In genomic region chr20:63952210-63952535, GRCh38 we compare ENCODE assay signal across 16 cellular contexts. TPM values are rescaled to one million over a fixed set of nuclear protein-coding genes. Genes with fewer than 3 reads are reported as not detected.
DNase-seq lines count a peak whose midpoint lies in the region; ATAC-seq and TF ChIP-seq lines count a peak whose summit lies in the region.
"Had no signal": no experiment of that assay in that cellular context is flagged by ENCODE, and none has a peak within 500 bp of the region (broad histone marks: within the 10 kb centered on the region; RNA-seq: fewer than 3 reads in every experiment).

No MANE protein-coding gene starts in this region.

- H3K36me3 ChIP-seq in adrenal gland (replicated peaks in 1 of 2) (no peaks in the 10 kb centered on the region), skeletal muscle tissue (ENCODE audit: control insufficient read depth in 3 of 3, insufficient read depth in 3 of 3, low read length in 3 of 3) (peaks cover 0 to 10% (median 4%) of the 10 kb centered on the region in 3 donors), Caco-2 (ENCODE audit: control insufficient read depth, insufficient read depth, low read length) (peaks cover 5% of the 10 kb centered on the region)

- no peak overlapping the region for H3K27ac Mint-ChIP-seq in activated naive CD4-positive, alpha-beta T cell treated with anti-CD3 and anti-CD28 coated beads, Interleukin-2, amount 50 U/mL, for 72 hours
- H3K27ac Mint-ChIP-seq in Caco-2 (ENCODE audit: unreplicated experiment): no peak overlapping the region
- H3K27ac Mint-ChIP-seq: activated CD4-positive, alpha-beta memory T cell treated with anti-CD3 and anti-CD28 coated beads for 36 hours; activated T-helper 1 cell treated with anti-CD3 and anti-CD28 coated beads, Interleukin-12 subunit alpha, Interleukin-12 subunit beta, Interleukin-2, Interleukin-4 antibody, amounts not matched to agents 30 ng/mL and 10 ng/mL and 1 ng/mL, durations not matched to agents 14 hours and 24 hours and 36 hours had no signal

- H3K4me3 Mint-ChIP-seq in Caco-2 (ENCODE audit: unreplicated experiment): no peak overlapping the region
- H3K4me3 Mint-ChIP-seq: activated CD4-positive, alpha-beta memory T cell treated with anti-CD3 and anti-CD28 coated beads for 36 hours; activated T-helper 1 cell treated with anti-CD3 and anti-CD28 coated beads, Interleukin-12 subunit alpha, Interleukin-12 subunit beta, Interleukin-2, Interleukin-4 antibody, amounts not matched to agents 30 ng/mL and 10 ng/mL and 1 ng/mL, durations not matched to agents 14 hours and 24 hours and 36 hours had no signal

- H3K27me3 Mint-ChIP-seq in Caco-2 (ENCODE audit: insufficient read depth, unreplicated experiment): peaks cover 3% of the 10 kb centered on the region
- H3K27me3 Mint-ChIP-seq: activated CD4-positive, alpha-beta memory T cell treated with anti-CD3 and anti-CD28 coated beads for 36 hours had no signal

- no peak for TF ChIP-seq POLR2A in adrenal gland (IDR thresholded peaks at IDR 0.05)

- CTCF ChIA-PET in Caco-2 (lab: Charles Lee): interaction anchor here (0.7 kb wide), 1 partner anchor 28 kb away, joined by 3 read pairs; the partner anchor contains the start of gene PRPF6

- intact Hi-C loops in adrenal gland (cut with DNase I): no loop called here
- intact Hi-C loops in posterior cingulate gyrus (cut with DNase I): no loop called here
- intact Hi-C loops in Caco-2 (cut with micrococcal nuclease; ENCODE audit: unreplicated experiment): no loop called here

- peak overlapping the region; percentile 36 to 99 (median 90) for H3K9ac ChIP-seq in skeletal muscle tissue (ENCODE audit: low read depth in 1 of 3, low read length in 3 of 3)

- H3K4me3 ChIP-seq in adrenal gland: no peak overlapping the region
- H3K4me3 ChIP-seq in skeletal muscle tissue (ENCODE audit: low read length in 3 of 3): peak overlapping the region in 2 of 3 donors; percentile 58 to 79
- H3K4me3 ChIP-seq in Caco-2 (ENCODE audit: low read depth, low read length): no peak overlapping the region
- H3K4me3 ChIP-seq: HAP-1, MG63 had no signal

- DNase-seq in adrenal gland (no peak), posterior cingulate gyrus (no peak), Caco-2 (no peak)
- no peak for DNase-seq in activated naive CD4-positive, alpha-beta T cell treated with anti-CD3 and anti-CD28 coated beads, Interleukin-2, amount 50 U/mL, for 72 hours (ENCODE audit: low spot score in 2 of 2)
- no peak for DNase-seq in activated naive CD4-positive, alpha-beta T cell treated with Interleukin-2 at 50 U/mL for 16 hours
- DNase-seq: ACHN; activated CD4-positive, alpha-beta memory T cell treated with anti-CD3 and anti-CD28 coated beads for 36 hours; head of caudate nucleus; MG63; NCI-H2081; PC-3 had no signal

- no TSS peak for BruUV-seq in Caco-2 (replicated peaks; lab: Mats Ljungman, UMichigan)

- H3K9me3 ChIP-seq in adrenal gland (replicated peaks in 1 of 3) (no peaks in the 10 kb centered on the region), skeletal muscle tissue (ENCODE audit: control insufficient read depth in 3 of 3, low read length in 3 of 3) (no peaks in the 10 kb centered on the region), Caco-2 (no peaks in the 10 kb centered on the region)
- H3K9me3 ChIP-seq: HAP-1 had no signal

- ATAC-seq in activated naive CD4-positive, alpha-beta T cell treated with anti-CD3 and anti-CD28 coated beads, Interleukin-2, amount 50 U/mL, for 72 hours: no peak
- ATAC-seq: PC-3 had no signal

- H3K4me1 ChIP-seq in adrenal gland (replicated peaks in 1 of 2) (peaks cover 48 to 77% of the 10 kb centered on the region in 2 donors), skeletal muscle tissue (ENCODE audit: control insufficient read depth in 3 of 3, insufficient read depth in 3 of 3, low read length in 3 of 3) (peaks cover 77 to 89% (median 81%) of the 10 kb centered on the region in 3 donors), Caco-2 (peaks cover 18% of the 10 kb centered on the region)

- H3K4me1 Mint-ChIP-seq in Caco-2 (ENCODE audit: low read depth, unreplicated experiment): peaks cover 49% of the 10 kb centered on the region

- 66 to 80% (median 74%) methylated on average over 2 to 15 of the region's 15 CpGs for WGBS in adrenal gland, 4 donors

- H3K27ac ChIP-seq in 22Rv1 (0 out of 2 replicates have a peak overlapping the region, but pooled peaks have one; percentile 7), adrenal gland (peak overlapping the region in 3 of 5 donors; percentile 89 to 98 (median 97)), layer of hippocampus (ENCODE audit: low read depth, low read length) (peak overlapping the region; percentile 99), skeletal muscle tissue (ENCODE audit: low read depth, low read length) (peak overlapping the region; percentile 99)

- TF ChIP-seq CTCF in 22Rv1 (IDR thresholded peaks at IDR 0.05): no peak
- no peak for TF ChIP-seq CTCF in adrenal gland (IDR thresholded peaks at IDR 0.05)
- TF ChIP-seq CTCF in Caco-2 (IDR thresholded peaks at IDR 0.05; ENCODE audit: insufficient read depth in 1 of 2, low read depth in 1 of 2, low read length in 1 of 2, severe bottlenecking in 1 of 2, unreplicated experiment in 1 of 2): no peak

- no peaks in the 10 kb centered on the region for H3K9me3 Mint-ChIP-seq in activated naive CD4-positive, alpha-beta T cell treated with anti-CD3 and anti-CD28 coated beads, Interleukin-2, amount 50 U/mL, for 72 hours
- no peaks in the 10 kb centered on the region for H3K9me3 Mint-ChIP-seq in Caco-2 (ENCODE audit: unreplicated experiment)
- H3K9me3 Mint-ChIP-seq: activated CD4-positive, alpha-beta memory T cell treated with anti-CD3 and anti-CD28 coated beads for 36 hours; activated T-helper 1 cell treated with anti-CD3 and anti-CD28 coated beads, Interleukin-12 subunit alpha, Interleukin-12 subunit beta, Interleukin-2, Interleukin-4 antibody, amounts not matched to agents 30 ng/mL and 10 ng/mL and 1 ng/mL, durations not matched to agents 14 hours and 24 hours and 36 hours had no signal

- POLR2A ChIA-PET in Caco-2 (lab: Charles Lee): no interaction called here

- H3K36me3 Mint-ChIP-seq in activated naive CD4-positive, alpha-beta T cell treated with anti-CD3 and anti-CD28 coated beads, Interleukin-2, amount 50 U/mL, for 72 hours: peaks cover 4 to 6% of the 10 kb centered on the region in 2 donors
- H3K36me3 Mint-ChIP-seq in Caco-2 (ENCODE audit: insufficient read depth, unreplicated experiment): peaks cover 62% of the 10 kb centered on the region
- H3K36me3 Mint-ChIP-seq: activated CD4-positive, alpha-beta memory T cell treated with anti-CD3 and anti-CD28 coated beads for 36 hours had no signal

- H3K27me3 ChIP-seq in adrenal gland (no peaks in the 10 kb centered on the region), layer of hippocampus (ENCODE audit: control insufficient read depth, insufficient read depth, low read length) (peaks cover 2% of the 10 kb centered on the region), skeletal muscle tissue (ENCODE audit: control insufficient read depth in 3 of 3, insufficient read depth in 3 of 3, low read length in 3 of 3) (no peaks in the 10 kb centered on the region), Caco-2 (replicated peaks; ENCODE audit: control insufficient read depth, insufficient read depth, low read length) (no peaks in the 10 kb centered on the region)
- H3K27me3 ChIP-seq: MG63 had no signal

RNA-seq across cellular contexts. Expression of gene UCKL1, which starts 4.0 kb away (rescaled TPM):
- total RNA-seq in adrenal gland (10 to 100 TPM; 14.9 to 56.8 (median 37.2) TPM), skeletal muscle tissue (15.7 TPM), Caco-2 (2022) (101 and 113 TPM in 2 replicates)
- 100 to 1,000 TPM in 1 of 3 donors, 10 to 100 TPM in 2; 12.1 to 101 (median 91.3) TPM for polyA plus RNA-seq in adrenal gland
- 10 to 100 TPM; 21.3 to 32.7 TPM for total RNA-seq in activated naive CD4-positive, alpha-beta T cell treated with anti-CD3 and anti-CD28 coated beads, Interleukin-2, amount 50 U/mL, for 72 hours

RNA-seq across cellular contexts. Expression of gene ZNF512B, which starts 17.6 kb away (rescaled TPM):
- total RNA-seq in adrenal gland (10 to 100 TPM in 6 of 8 donors, 1 to 10 TPM in 2; 8.5 to 24.7 (median 13.9) TPM), skeletal muscle tissue (8.9 TPM), Caco-2 (2022) (40.0 and 47.9 TPM in 2 replicates)
- polyA plus RNA-seq in adrenal gland: 10 to 100 TPM in 2 of 3 donors, 1 to 10 TPM in 1; 3.5 to 39.4 (median 12.1) TPM
- total RNA-seq in activated naive CD4-positive, alpha-beta T cell treated with anti-CD3 and anti-CD28 coated beads, Interleukin-2, amount 50 U/mL, for 72 hours: 10 to 100 TPM in 1 of 2 donors, 1 to 10 TPM in 1; 10.0 to 21.4 TPM

RNA-seq across cellular contexts. Expression of gene SAMD10, which starts 27.3 kb away (rescaled TPM):
- total RNA-seq in adrenal gland (1 to 10 TPM; 1.1 to 8.8 (median 4.6) TPM), skeletal muscle tissue (1.0 TPM), Caco-2 (2022) (13.4 and 13.6 TPM in 2 replicates)
- 1 to 10 TPM; 1.7 to 8.4 (median 4.4) TPM for polyA plus RNA-seq in adrenal gland
- total RNA-seq in activated naive CD4-positive, alpha-beta T cell treated with anti-CD3 and anti-CD28 coated beads, Interleukin-2, amount 50 U/mL, for 72 hours: 10 to 100 TPM in 1 of 2 donors, 1 to 10 TPM in 1; 8.2 to 65.4 TPM

RNA-seq across cellular contexts. Expression of gene PRPF6, which starts 28.8 kb away (rescaled TPM):
- 10 to 100 TPM; 51.6 to 73.9 (median 58.4) TPM for total RNA-seq in adrenal gland
- polyA plus RNA-seq in adrenal gland: 10 to 100 TPM; 48.3 to 49.8 (median 49.1) TPM
- 55.8 TPM for total RNA-seq in skeletal muscle tissue
- 10 to 100 TPM; 82.1 to 82.7 TPM for total RNA-seq in activated naive CD4-positive, alpha-beta T cell treated with anti-CD3 and anti-CD28 coated beads, Interleukin-2, amount 50 U/mL, for 72 hours
- total RNA-seq in Caco-2 (2022): 176 and 181 TPM in 2 replicates

RNA-seq across cellular contexts. Expression of gene DNAJC5, which starts 57.2 kb away (rescaled TPM):
- total RNA-seq in adrenal gland (10 to 100 TPM; 53.8 to 78.0 (median 64.8) TPM), skeletal muscle tissue (30.3 TPM), Caco-2 (2022) (117 and 124 TPM in 2 replicates)
- 10 to 100 TPM; 26.5 to 31.7 (median 29.7) TPM for polyA plus RNA-seq in adrenal gland
- total RNA-seq in activated naive CD4-positive, alpha-beta T cell treated with anti-CD3 and anti-CD28 coated beads, Interleukin-2, amount 50 U/mL, for 72 hours: 10 to 100 TPM; 30.7 to 41.9 TPM

Comparison
In these comparisons a context has a peak if more than half of its experiments do, and no peak if none do; other contexts are left out.
1. H3K27ac ChIP-seq: peak in every context shown above with its lines; median percentile 99 in layer of hippocampus; 99 in skeletal muscle tissue; 97 in adrenal gland; 7 in 22Rv1.
2. H3K4me3 ChIP-seq: peak in skeletal muscle tissue (2 of 3); none in adrenal gland (0 of 4) and Caco-2 (single experiment).